In genomic region chr20:58661298-58662141, GRCh38 we compare ENCODE assay signal across 1 cellular context.
TF ChIP-seq lines count a peak whose summit lies in the region.

No MANE protein-coding gene starts in this region.

TF ChIP-seq in H1, 55 proteins besides CTCF, POLR2A, EP300 and RAD21 (continued from another document):
- TF ChIP-seq CHD7 (IDR thresholded peaks at IDR 0.05; ENCODE audit: insufficient replicate concordance, low read length) (no peak), CEBPB (IDR thresholded peaks at IDR 0.05; ENCODE audit: low read depth, low read length) (no peak), SP2 (IDR thresholded peaks at IDR 0.05; ENCODE audit: low read length) (no peak), POU5F1 (IDR thresholded peaks at IDR 0.05; ENCODE audit: low read depth, low read length) (no peak), BACH1 (IDR thresholded peaks at IDR 0.05; ENCODE audit: low read length) (no peak), USF2 (IDR thresholded peaks at IDR 0.05; ENCODE audit: low read length) (no peak)
